ENCODE assay signal across 12 cellular contexts in genomic region chr1:29786791-29787732, GRCh38.
"Had no signal": no experiment of that assay in that cellular context is flagged by ENCODE, and none has a peak within 500 bp of the region (broad histone marks: within the 10 kb centered on the region; RNA-seq: fewer than 3 reads in every experiment).

No MANE protein-coding gene starts in this region.

- ATAC-seq: T-cell had no signal

- H3K27ac ChIP-seq: stomach, thoracic aorta, VCaP had no signal

- H3K4me3 ChIP-seq: stomach, thoracic aorta had no signal

- H3K9me3 ChIP-seq: stomach, thoracic aorta had no signal

- H3K4me1 ChIP-seq: stomach had no signal

- H3K36me3 Mint-ChIP-seq: activated naive CD4-positive, alpha-beta T cell treated with anti-CD3 and anti-CD28 coated beads, Interleukin-2, amount 50 U/mL, for 24 hours; T-cell had no signal

- H3K9me3 Mint-ChIP-seq: activated CD4-positive, alpha-beta memory T cell treated with anti-CD3 and anti-CD28 coated beads, Interleukin-2, amount 10 ng/mL, durations not matched to agents 7 days and 5 days; activated naive CD4-positive, alpha-beta T cell treated with anti-CD3 and anti-CD28 coated beads, Interleukin-2, amount 50 U/mL, for 24 hours; activated T-helper 2 cell treated with anti-CD3 and anti-CD28 coated beads, Interferon-gamma antibody, Interleukin-2, Interleukin-4, amounts not matched to agents 10 μg/mL and 5 μg/mL and 100 μg/mL, durations not matched to agents 14 hours and 24 hours and 36 hours; nephron progenitor cell; T-cell had no signal

- H3K4me1 Mint-ChIP-seq: activated CD4-positive, alpha-beta memory T cell treated with anti-CD3 and anti-CD28 coated beads, Interleukin-2, amount 10 ng/mL, durations not matched to agents 7 days and 5 days; activated naive CD4-positive, alpha-beta T cell treated with anti-CD3 and anti-CD28 coated beads, Interleukin-2, amount 50 U/mL, for 24 hours; nephron progenitor cell; T-cell had no signal

- DNase-seq: central memory CD4-positive, alpha-beta T cell; effector memory CD4-positive, alpha-beta T cell; nephron progenitor cell; stimulated activated CD4-positive, alpha-beta T cell treated with anti-CD3 and anti-CD28 coated beads, Interleukin-4, amount 100 ng/mL, for 4 hours; stomach; T-cell; T1000 had no signal

- H3K4me3 Mint-ChIP-seq: activated CD4-positive, alpha-beta memory T cell treated with anti-CD3 and anti-CD28 coated beads, Interleukin-2, amount 10 ng/mL, durations not matched to agents 7 days and 5 days; activated naive CD4-positive, alpha-beta T cell treated with anti-CD3 and anti-CD28 coated beads, Interleukin-2, amount 50 U/mL, for 24 hours; nephron progenitor cell; T-cell had no signal

- H3K36me3 ChIP-seq: stomach, thoracic aorta had no signal

- H3K27ac Mint-ChIP-seq: activated CD4-positive, alpha-beta memory T cell treated with anti-CD3 and anti-CD28 coated beads, Interleukin-2, amount 10 ng/mL, durations not matched to agents 7 days and 5 days; activated naive CD4-positive, alpha-beta T cell treated with anti-CD3 and anti-CD28 coated beads, Interleukin-2, amount 50 U/mL, for 24 hours; activated T-helper 2 cell treated with anti-CD3 and anti-CD28 coated beads, Interferon-gamma antibody, Interleukin-2, Interleukin-4, amounts not matched to agents 10 μg/mL and 5 μg/mL and 100 μg/mL, durations not matched to agents 14 hours and 24 hours and 36 hours; nephron progenitor cell; T-cell had no signal
